ENCODE assay signal across 1 cellular context in genomic region chr3:143183668-143183970, GRCh38.
TF ChIP-seq lines count a peak whose summit lies in the region.

No MANE protein-coding gene starts in this region.

TF ChIP-seq in K562, 482 proteins besides CTCF, POLR2A, EP300 and RAD21 (continued from another document and continues in another):
- TF ChIP-seq ZNF318 (IDR thresholded peaks at IDR 0.05; ENCODE audit: borderline replicate concordance in 1 of 2, low read depth in 1 of 2) (no peak), NCOR1 (IDR thresholded peaks at IDR 0.05) (peak; percentile 80), ZSCAN32 (CRISPR knock-in tag; IDR thresholded peaks at IDR 0.05) (no peak), MGA (IDR thresholded peaks at IDR 0.05) (peak; percentile 57), NONO (IDR thresholded peaks at IDR 0.05; ENCODE audit: low read depth in 2 of 2, low read length in 1 of 2) (no peak), HMG20A (CRISPR knock-in tag; conservative IDR thresholded peaks at IDR 0.05) (no peak), SMARCA5 (IDR thresholded peaks at IDR 0.05) (peak; percentile 70), PKNOX1 (IDR thresholded peaks at IDR 0.05) (0 out of 2 replicates have a peak, but pooled peaks have one; percentile 45), MTA2 (IDR thresholded peaks at IDR 0.05; ENCODE audit: low read depth) (peak; percentile 82), ZNF780A (CRISPR knock-in tag; IDR thresholded peaks at IDR 0.05) (no peak), DNMT1 (IDR thresholded peaks at IDR 0.05) (0 out of 2 replicates have a peak, but pooled peaks have one; percentile 42), FOXK1 (CRISPR knock-in tag; IDR thresholded peaks at IDR 0.05; ENCODE audit: borderline replicate concordance) (no peak), ETV6 (IDR thresholded peaks at IDR 0.05; ENCODE audit: borderline replicate concordance in 1 of 2, low read depth in 2 of 2, low read length in 1 of 2) (no peak), ETV6 (CRISPR knock-in tag; IDR thresholded peaks at IDR 0.05; ENCODE audit: borderline replicate concordance) (no peak), EZH2 (IDR thresholded peaks at IDR 0.05; ENCODE audit: borderline replicate concordance, low read depth, low read length) (no peak), SIRT6 (IDR thresholded peaks at IDR 0.05; ENCODE audit: low read depth, low read length) (no peak), MAFG (tag; conservative IDR thresholded peaks at IDR 0.05) (0 out of 2 replicates have a peak, but pooled peaks have one; percentile 2), POLR2G (IDR thresholded peaks at IDR 0.05; ENCODE audit: low read depth, low read length) (no peak), FOSL1 (tag; conservative IDR thresholded peaks at IDR 0.05) (0 out of 2 replicates have a peak, but pooled peaks have one; percentile 21), MEF2A (IDR thresholded peaks at IDR 0.05; ENCODE audit: control insufficient read depth, low read depth, low read length) (no peak), TOE1 (IDR thresholded peaks at IDR 0.05; ENCODE audit: borderline replicate concordance) (peak; percentile 39; the same call in 1 of the 2 replicates), TOE1 (CRISPR knock-in tag; IDR thresholded peaks at IDR 0.05; ENCODE audit: borderline replicate concordance, low read depth) (no peak), SMARCC2 (IDR thresholded peaks at IDR 0.05; ENCODE audit: low read depth) (peak; percentile 40; the same call in 1 of the 2 replicates), E2F5 (CRISPR knock-in tag; IDR thresholded peaks at IDR 0.05) (no peak), TRIM24 (IDR thresholded peaks at IDR 0.05) (peak; percentile 75 to 88; a peak in 3 of 4 replicates), MTA3 (IDR thresholded peaks at IDR 0.05; ENCODE audit: borderline replicate concordance) (no peak), ZNF512 (tag; IDR thresholded peaks at IDR 0.05) (no peak), CHCHD3 (CRISPR knock-in tag; IDR thresholded peaks at IDR 0.05) (no peak), PTRF (tag; IDR thresholded peaks at IDR 0.05) (no peak), MIER1 (IDR thresholded peaks at IDR 0.05; ENCODE audit: low read depth) (0 out of 2 replicates have a peak, but pooled peaks have one; percentile 52), RBFOX2 (IDR thresholded peaks at IDR 0.05; ENCODE audit: low read depth, low read length) (no peak), NUFIP1 (IDR thresholded peaks at IDR 0.05; ENCODE audit: partially characterized antibody) (no peak), E2F1 (CRISPR knock-in tag; IDR thresholded peaks at IDR 0.05) (no peak), ZNF75A (CRISPR knock-in tag; IDR thresholded peaks at IDR 0.05) (no peak), ELF4 (CRISPR knock-in tag; IDR thresholded peaks at IDR 0.05) (peak; percentile 93), ZKSCAN8 (CRISPR knock-in tag; IDR thresholded peaks at IDR 0.05) (no peak), OTX1 (CRISPR knock-in tag; IDR thresholded peaks at IDR 0.05) (peak; percentile 89), RFX5 (IDR thresholded peaks at IDR 0.05; ENCODE audit: low read depth, low read length) (no peak)
